8 cellular contexts compared by ENCODE assay signal in genomic region chr3:23944861-23945652, GRCh38. TPM values are rescaled to one million over a fixed set of nuclear protein-coding genes. Genes with fewer than 3 reads are reported as not detected.
DNase-seq lines count a peak whose midpoint lies in the region; ATAC-seq lines count a peak whose summit lies in the region.

NR1D2 (plus strand) TSS chr3:23945286; CDS start chr3:23945579, 293 bp downstream.

- peak within 1 kb of the TSS; percentile 91 for H2AFZ ChIP-seq in mesenchymal stem cell (ENCODE audit: low read depth, low read length)

- H3K27ac ChIP-seq in BLaER1 (peak within 1 kb of the TSS; percentile 89), mesenchymal stem cell (ENCODE audit: low read length, poor library complexity, severe bottlenecking) (peak within 1 kb of the TSS; percentile 74)

- H4K20me1 ChIP-seq in BLaER1, result peaks cover 39% of the 10 kb centered on the region

- peak within 1 kb of the TSS; percentile 88 to 94 for H3K27ac Mint-ChIP-seq in effector memory CD8-positive, alpha-beta T cell

- peak; percentile 85 for DNase-seq in NCI-H748 (lab: John Stamatoyannopoulos, UW; ENCODE audit: unreplicated experiment)
- DNase-seq in activated CD8-positive, alpha-beta memory T cell treated with anti-CD3 and anti-CD28 coated beads for 4 hours (ENCODE audit: low read depth in 2 of 2), result peak; percentile 48 to 59
- peak; percentile 76 to 79 (median 77) for DNase-seq in effector memory CD8-positive, alpha-beta T cell
- DNase-seq in mesenchymal stem cell, result peak; percentile 83
- DNase-seq in stimulated activated CD8-positive, alpha-beta memory T cell treated with anti-CD3 and anti-CD28 coated beads, Interleukin-12 subunit alpha, Interleukin-12 subunit beta, amount 100 ng/mL, for 24 hours (ENCODE audit: extremely low read depth), result peak; percentile 57

- peak within 1 kb of the TSS in 1 of 2 experiments; percentile 81 for H3K4ac ChIP-seq in mesenchymal stem cell (ENCODE audit: low read depth in 1 of 2, low read length in 2 of 2)

- H2BK15ac ChIP-seq in mesenchymal stem cell (ENCODE audit: low read depth, poor library complexity, severe bottlenecking), result peak within 1 kb of the TSS; percentile 96

- H3K36me3 ChIP-seq in BLaER1, result no peaks in the 10 kb centered on the region
- H3K36me3 ChIP-seq in mesenchymal stem cell (ENCODE audit: control insufficient read depth in 1 of 2, insufficient read depth in 2 of 2, low read depth in 1 of 2, low read length in 2 of 2), result no peaks in the 10 kb centered on the region

- H3K9me3 ChIP-seq in BLaER1, result no peaks in the 10 kb centered on the region
- H3K9me3 ChIP-seq in mesenchymal stem cell (ENCODE audit: control insufficient read depth, low read length), result no peaks in the 10 kb centered on the region

- under 1% methylated on average over 39 of the region's 88 CpGs for WGBS in mesenchymal stem cell

- H3K4me1 Mint-ChIP-seq in effector memory CD8-positive, alpha-beta T cell (ENCODE audit: low read depth in 2 of 2), result peaks cover 23 to 27% of the 10 kb centered on the region in 2 donors

- peak within 1 kb of the TSS; percentile 80 for H2BK5ac ChIP-seq in mesenchymal stem cell (ENCODE audit: low read depth, low read length, poor library complexity, severe bottlenecking)

- peak within 1 kb of the TSS; percentile 94 to 96 for H3K18ac ChIP-seq in mesenchymal stem cell (ENCODE audit: low read depth in 1 of 2, low read length in 2 of 2)

- no peaks in the 10 kb centered on the region for H3K9me3 Mint-ChIP-seq in effector memory CD8-positive, alpha-beta T cell

- peak within 1 kb of the TSS; percentile 85 to 88 for H3K4me3 Mint-ChIP-seq in effector memory CD8-positive, alpha-beta T cell

- H3K4me3 ChIP-seq in BLaER1, result peak within 1 kb of the TSS; percentile 71
- peak within 1 kb of the TSS; percentile 91 to 94 for H3K4me3 ChIP-seq in mesenchymal stem cell (ENCODE audit: insufficient read depth in 1 of 2, low read depth in 1 of 2, low read length in 2 of 2)

- H3K27me3 ChIP-seq in BLaER1 (peaks cover 20% of the 10 kb centered on the region), mesenchymal stem cell (ENCODE audit: control insufficient read depth in 1 of 2, insufficient read depth in 1 of 2, low read length in 2 of 2) (no peaks in the 10 kb centered on the region)

- H3K4me1 ChIP-seq in BLaER1 (peaks cover 22% of the 10 kb centered on the region), mesenchymal stem cell (ENCODE audit: control insufficient read depth, insufficient read depth, low read depth, low read length) (peaks cover 3% of the 10 kb centered on the region)

- H3K36me3 Mint-ChIP-seq in effector memory CD8-positive, alpha-beta T cell (ENCODE audit: insufficient read depth), result peaks cover 61% of the 10 kb centered on the region

- H3K4me2 ChIP-seq in BLaER1 (peak within 1 kb of the TSS; percentile 89), mesenchymal stem cell (ENCODE audit: low read length, poor library complexity, severe bottlenecking) (peak within 1 kb of the TSS; percentile 93)

- peaks cover 8% of the 10 kb centered on the region for H3K79me1 ChIP-seq in mesenchymal stem cell (replicated peaks; ENCODE audit: low read length, poor library complexity, severe bottlenecking)

- H3K27me3 Mint-ChIP-seq in effector memory CD8-positive, alpha-beta T cell, result no peaks in the 10 kb centered on the region

- peak within 1 kb of the TSS; percentile 18 to 88 for H3K14ac ChIP-seq in mesenchymal stem cell (ENCODE audit: low read length in 2 of 2)

- peak within 1 kb of the TSS; percentile 86 for H3K9ac ChIP-seq in BLaER1
- peak within 1 kb of the TSS; percentile 97 for H3K9ac ChIP-seq in mesenchymal stem cell (ENCODE audit: low read length)

- peak within 1 kb of the TSS; percentile 84 for H4K8ac ChIP-seq in mesenchymal stem cell (ENCODE audit: low read length)

- no peak within 1 kb of the TSS for H2AK5ac ChIP-seq in mesenchymal stem cell (ENCODE audit: low read length, severe bottlenecking)

- H3K23ac ChIP-seq in mesenchymal stem cell (ENCODE audit: low read length in 2 of 2), result peak within 1 kb of the TSS in 1 of 2 experiments; percentile 17

- H4K91ac ChIP-seq in mesenchymal stem cell (ENCODE audit: low read length), result peak within 1 kb of the TSS; percentile 87

- H2BK12ac ChIP-seq in mesenchymal stem cell (ENCODE audit: low read length in 2 of 2), result peak within 1 kb of the TSS in 1 of 2 experiments; percentile 65

- ATAC-seq in GM19025 (IDR thresholded peaks at IDR 0.05; ENCODE audit: low read depth, unreplicated experiment), result peak; percentile 51
- ATAC-seq in HG03196 (IDR thresholded peaks at IDR 0.05; ENCODE audit: unreplicated experiment), result peak; percentile 56
- peak; percentile 58 for ATAC-seq in effector memory CD8-positive, alpha-beta T cell (replicated peaks)

- H2BK120ac ChIP-seq in mesenchymal stem cell (ENCODE audit: low read depth, low read length), result peak within 1 kb of the TSS; percentile 93

RNA-seq across cellular contexts. Expression of gene NR1D2, which starts in this region (rescaled TPM):
- 11.5 TPM for polyA plus RNA-seq in mesenchymal stem cell (2013, experiment 1 of 2)
- 12.7 TPM for polyA plus RNA-seq in mesenchymal stem cell (2013, experiment 2 of 2)

Comparison
In these comparisons a context has a peak if more than half of its experiments do, and no peak if none do; other contexts are left out.
1. Peak in every context shown above with its lines: DNase-seq, ATAC-seq, H3K4me3 ChIP-seq and H3K27ac ChIP-seq.